ENCODE assay signal across 26 cellular contexts in genomic region chr2:237576974-237577373, GRCh38. TPM values are rescaled to one million over a fixed set of nuclear protein-coding genes. Genes with fewer than 3 reads are reported as not detected.
DNase-seq lines count a peak whose midpoint lies in the region; ATAC-seq, FAIRE-seq and TF ChIP-seq lines count a peak whose summit lies in the region.
"Had no signal": no experiment of that assay in that cellular context is flagged by ENCODE, and none has a peak within 500 bp of the region (broad histone marks: within the 10 kb centered on the region; RNA-seq: fewer than 3 reads in every experiment).

No MANE protein-coding gene starts in this region.

- H3K4me3 Mint-ChIP-seq in effector memory CD8-positive, alpha-beta T cell, result no peak overlapping the region
- H3K4me3 Mint-ChIP-seq: CD14-positive monocyte, GM23338 had no signal

- no peak overlapping the region for H3K4me3 ChIP-seq in osteoblast (ENCODE audit: insufficient read depth, low read length)
- no peak overlapping the region for H3K4me3 ChIP-seq in aorta (ENCODE audit: low read length in 2 of 2)
- no peak overlapping the region for H3K4me3 ChIP-seq in gastroesophageal sphincter
- H3K4me3 ChIP-seq in coronary artery, result no peak overlapping the region
- H3K4me3 ChIP-seq: GM23338 had no signal

- CTCF ChIA-PET in RWPE1 (lab: Yijun Ruan, JAX), result interaction anchor here (6.4 kb wide), 1 partner anchor 64 kb away, joined by 112 read pairs; no protein-coding TSS in a partner anchor

- H3K9me3 ChIP-seq in osteoblast (ENCODE audit: low read depth, low read length), result no peaks in the 10 kb centered on the region
- no peaks in the 10 kb centered on the region for H3K9me3 ChIP-seq in aorta (ENCODE audit: control insufficient read depth, low read length)
- H3K9me3 ChIP-seq in gastroesophageal sphincter, result no peaks in the 10 kb centered on the region
- H3K9me3 ChIP-seq: BE2C had no signal

- TF ChIP-seq EP300 in gastroesophageal sphincter (IDR thresholded peaks at IDR 0.05), result no peak

- no peaks in the 10 kb centered on the region for H3K9me3 Mint-ChIP-seq in effector memory CD8-positive, alpha-beta T cell
- H3K9me3 Mint-ChIP-seq: CD14-positive monocyte had no signal

- H3K27me3 Mint-ChIP-seq in effector memory CD8-positive, alpha-beta T cell, result peaks cover 39 to 48% of the 10 kb centered on the region in 2 donors

- H3K27me3 ChIP-seq in osteoblast (ENCODE audit: insufficient read depth, low read length), result peaks cover 13% of the 10 kb centered on the region
- no peaks in the 10 kb centered on the region for H3K27me3 ChIP-seq in aorta (ENCODE audit: control insufficient read depth in 1 of 2, insufficient read depth in 2 of 2, low read length in 1 of 2)
- no peaks in the 10 kb centered on the region for H3K27me3 ChIP-seq in gastroesophageal sphincter
- H3K27me3 ChIP-seq: BE2C had no signal

- POLR2A ChIA-PET in RWPE1 (lab: Yijun Ruan, JAX; ENCODE audit: low non-redundant PET), result no interaction called here

- no peak for DNase-seq in RWPE1 (ENCODE audit: low spot score)
- DNase-seq in effector memory CD8-positive, alpha-beta T cell, result no peak
- DNase-seq in osteoblast (ENCODE audit: insufficient read length, low spot score, missing footprints), result peak; percentile 47
- DNase-seq in aorta, result peak; percentile 26 to 48
- no peak for DNase-seq in H54 (ENCODE audit: insufficient read length, low spot score)
- DNase-seq in coronary artery (ENCODE audit: low spot score), result no peak
- DNase-seq: BE2C, DMS153, DND-41, Karpas-422, NCI-H1092, NCI-H1417 treated with DMSO at 0.1 percent for 48 hours, NCI-H1694 treated with DMSO at 0.1 percent for 48 hours, NCI-H2081, NCI-H226, NCI-H510A, NCI-H69, RPMI8226, SHP77 had no signal

- H3K4me1 ChIP-seq in osteoblast (ENCODE audit: insufficient read depth, low read length) (peaks cover 5% of the 10 kb centered on the region), aorta (ENCODE audit: control insufficient read depth in 1 of 2, insufficient read depth in 2 of 2, low read length in 2 of 2) (no peaks in the 10 kb centered on the region), gastroesophageal sphincter (peaks cover 0 to 38% (median 9%) of the 10 kb centered on the region in 3 donors)

- intact Hi-C loops in aorta (cut with DNase I), result loop anchor here (5.0 to 10.0 kb wide), 2 partner anchors 422 to 425 kb away; no protein-coding TSS in a partner anchor

- peaks cover 4 to 5% of the 10 kb centered on the region in 2 donors for H3K4me1 Mint-ChIP-seq in effector memory CD8-positive, alpha-beta T cell (ENCODE audit: low read depth in 2 of 2)

- H3K27ac ChIP-seq in RWPE1, result 0 out of 2 replicates have a peak overlapping the region, but pooled peaks have one; percentile 96
- no peak overlapping the region for H3K27ac ChIP-seq in osteoblast (ENCODE audit: low read depth, low read length)
- H3K27ac ChIP-seq in aorta (ENCODE audit: low read depth in 1 of 2, low read length in 2 of 2), result no peak overlapping the region
- H3K27ac ChIP-seq in gastroesophageal sphincter, result no peak overlapping the region
- no peak overlapping the region for H3K27ac ChIP-seq in coronary artery
- H3K27ac ChIP-seq: HL-60 had no signal

- H3K27ac Mint-ChIP-seq in effector memory CD8-positive, alpha-beta T cell, result peak overlapping the region; percentile 19 to 62
- H3K27ac Mint-ChIP-seq: GM23338 had no signal

- TF ChIP-seq CTCF in RWPE1 (conservative IDR thresholded peaks at IDR 0.05; ENCODE audit: low read depth) (no peak), osteoblast (IDR thresholded peaks at IDR 0.05; ENCODE audit: extremely low read depth, low read depth, low read length) (no peak), gastroesophageal sphincter (IDR thresholded peaks at IDR 0.05) (no peak), coronary artery (IDR thresholded peaks at IDR 0.05) (no peak)

- no peak for ATAC-seq in effector memory CD8-positive, alpha-beta T cell (replicated peaks)
- no peak for ATAC-seq in aorta (ENCODE audit: low FRiP score)
- ATAC-seq in activated CD4-positive, CD25-positive, alpha-beta regulatory T cell treated with anti-CD3 and anti-CD28 coated beads, Interleukin-2, amount 50 U/mL, for 24 hours, result no peak
- no peak for ATAC-seq in gastroesophageal sphincter
- ATAC-seq: GM23338, HCT116 had no signal

- no peak overlapping the region for H2AFZ ChIP-seq in osteoblast (ENCODE audit: low read length)
- H2AFZ ChIP-seq: GM23338 had no signal

- H3K4me2 ChIP-seq in osteoblast (ENCODE audit: insufficient read depth, low read length), result no peak overlapping the region
- H3K4me2 ChIP-seq: GM23338 had no signal

- no peaks in the 10 kb centered on the region for H3K79me2 ChIP-seq in osteoblast (ENCODE audit: insufficient read depth, low read length)

- 93 to 94% methylated on average over 9 of the region's 9 CpGs for WGBS in aorta, 2 donors
- 79 to 91% methylated on average over 6 to 7 of the region's 9 CpGs for WGBS in gastroesophageal sphincter (ENCODE audit: low coverage in 1 of 2), 2 donors

- no peak for FAIRE-seq in H54 (lab: Jason Lieb, UNC)
- FAIRE-seq: GM18507 had no signal

- H4K20me1 ChIP-seq in osteoblast (ENCODE audit: insufficient read depth, low read length), result no peaks in the 10 kb centered on the region

- H3K36me3 ChIP-seq in osteoblast (ENCODE audit: insufficient read depth, low read length) (no peaks in the 10 kb centered on the region), aorta (ENCODE audit: control insufficient read depth in 1 of 2, insufficient read depth in 2 of 2, low read length in 1 of 2) (no peaks in the 10 kb centered on the region), gastroesophageal sphincter (no peaks in the 10 kb centered on the region)
- H3K36me3 ChIP-seq: BE2C had no signal

- H3K36me3 Mint-ChIP-seq in effector memory CD8-positive, alpha-beta T cell (ENCODE audit: insufficient read depth), result no peaks in the 10 kb centered on the region
- H3K36me3 Mint-ChIP-seq: CD14-positive monocyte had no signal

- TF ChIP-seq POLR2A in H54 (IDR thresholded peaks at IDR 0.05; ENCODE audit: low read depth, low read length), result no peak
- TF ChIP-seq POLR2A in gastroesophageal sphincter (IDR thresholded peaks at IDR 0.05), result no peak

RNA-seq across cellular contexts. Expression of gene PRLH, which starts 10.6 kb away (rescaled TPM):
- total RNA-seq in osteoblast (not detected in 2 replicates), aorta (not detected), gastroesophageal sphincter (not detected)
- polyA plus RNA-seq in aorta, result not detected
- total RNA-seq: GM23338 had no signal
- polyA plus RNA-seq: CD14-positive monocyte, GM23338 had no signal

RNA-seq across cellular contexts. Expression of gene RAB17, which starts 13.6 kb away (rescaled TPM):
- total RNA-seq in osteoblast, result 0.36 TPM in 1 of 2 replicates, not detected in the other
- total RNA-seq in aorta, result 1 to 10 TPM; 3.7 to 4.5 TPM
- polyA plus RNA-seq in aorta, result 10 to 100 TPM; 11.1 to 22.3 TPM
- 1 to 10 TPM in 3 of 4 donors, under 1 TPM in 1; 0.81 to 6.7 (median 3.2) TPM for total RNA-seq in gastroesophageal sphincter

RNA-seq across cellular contexts. Expression of gene LRRFIP1, which starts 50.4 kb away (rescaled TPM):
- total RNA-seq in osteoblast (48.3 and 51.8 TPM in 2 replicates), aorta (100 to 1,000 TPM; 234 to 348 TPM), gastroesophageal sphincter (100 to 1,000 TPM; 164 to 225 (median 179) TPM)
- 100 to 1,000 TPM; 100 to 105 TPM for polyA plus RNA-seq in aorta

Comparison
In these comparisons a context has a peak if more than half of its experiments do, and no peak if none do; other contexts are left out.
1. DNase-seq: peak in osteoblast (single experiment) and aorta (2 of 2); none in RWPE1 (single experiment), effector memory CD8-positive, alpha-beta T cell (0 of 3), H54 (single experiment) and coronary artery (single experiment).